34 cellular contexts compared by ENCODE assay signal in the genomic region with DNA sequence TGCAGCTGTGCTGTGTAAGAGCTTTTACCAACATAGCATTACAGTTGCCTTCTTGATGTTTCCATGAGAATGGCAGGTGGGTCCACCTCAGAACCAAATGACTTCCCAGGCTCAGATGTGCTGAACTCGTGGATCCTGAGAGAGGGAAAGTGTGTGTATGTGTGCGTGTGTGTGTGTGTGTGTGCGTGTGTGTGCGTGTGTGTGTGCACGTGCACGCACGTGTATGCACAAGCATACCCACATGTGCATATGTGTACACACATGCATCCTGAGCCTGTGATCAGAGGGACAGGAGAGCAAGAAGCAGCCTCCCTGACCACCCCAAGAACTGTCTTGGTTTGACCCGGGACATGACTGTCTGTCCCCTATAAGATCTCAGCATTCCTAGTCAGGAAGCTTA. TPM values are rescaled to one million over a fixed set of nuclear protein-coding genes. Genes with fewer than 3 reads are reported as not detected.
"Had no signal": no experiment of that assay in that cellular context is flagged by ENCODE, and none has a peak within 500 bp of the region (broad histone marks: within the 10 kb centered on the region; RNA-seq: fewer than 3 reads in every experiment).

No MANE protein-coding gene starts in this region.

- ATAC-seq: activated CD4-positive, alpha-beta T cell treated with anti-CD3 and anti-CD28 coated beads for 36 hours; activated CD8-positive, alpha-beta memory T cell treated with anti-CD3 and anti-CD28 coated beads, Interleukin-2, amount 10 ng/mL, durations not matched to agents 7 days and 5 days; activated CD8-positive, alpha-beta T cell treated with anti-CD3 and anti-CD28 coated beads, Interleukin-2, amount 10 ng/mL, durations not matched to agents 7 days and 5 days; esophagus mucosa; T-helper 17 cell had no signal

- H3K9me3 Mint-ChIP-seq: activated CD4-positive, alpha-beta memory T cell treated with anti-CD3 and anti-CD28 coated beads for 36 hours; activated CD4-positive, alpha-beta T cell treated with anti-CD3 and anti-CD28 coated beads, Interleukin-2, amount 10 ng/mL, durations not matched to agents 24 days and 14 days; activated T-helper 1 cell treated with anti-CD3 and anti-CD28 coated beads, Interleukin-12 subunit alpha, Interleukin-12 subunit beta, Interleukin-2, Interleukin-4 antibody, amounts not matched to agents 30 ng/mL and 10 ng/mL and 1 ng/mL, durations not matched to agents 14 hours and 24 hours and 36 hours; activated T-helper 2 cell treated with anti-CD3 and anti-CD28 coated beads, Interferon-gamma antibody, Interleukin-2, Interleukin-4, amounts not matched to agents 10 μg/mL and 5 μg/mL and 100 μg/mL, durations not matched to agents 14 hours and 24 hours and 36 hours; central memory CD8-positive, alpha-beta T cell; dendritic cell treated with granulocyte-macrophage colony-stimulating factor and Interleukin-4, amounts not matched to agents 40 ng/mL and 50 ng/mL, for 4 days; endodermal cell; T-helper 2 cell treated with Interferon-gamma antibody and Interleukin-4, amounts not matched to agents 5 μg/mL and 100 μg/mL, for 36 hours had no signal

- H3K4me3 Mint-ChIP-seq: activated CD4-positive, alpha-beta memory T cell treated with anti-CD3 and anti-CD28 coated beads for 36 hours; activated CD4-positive, alpha-beta T cell treated with anti-CD3 and anti-CD28 coated beads for 36 hours; activated CD4-positive, alpha-beta T cell treated with anti-CD3 and anti-CD28 coated beads, Interleukin-2, amount 10 ng/mL, durations not matched to agents 24 days and 14 days; activated CD8-positive, alpha-beta memory T cell treated with anti-CD3 and anti-CD28 coated beads, Interleukin-2, amount 10 ng/mL, durations not matched to agents 7 days and 5 days; activated CD8-positive, alpha-beta T cell treated with anti-CD3 and anti-CD28 coated beads, Interleukin-2, amount 10 ng/mL, durations not matched to agents 7 days and 5 days; activated naive CD8-positive, alpha-beta T cell; activated T-helper 1 cell treated with anti-CD3 and anti-CD28 coated beads, Interleukin-12 subunit alpha, Interleukin-12 subunit beta, Interleukin-2, Interleukin-4 antibody, amounts not matched to agents 30 ng/mL and 10 ng/mL and 1 ng/mL, durations not matched to agents 14 hours and 24 hours and 36 hours; central memory CD8-positive, alpha-beta T cell; dendritic cell treated with granulocyte-macrophage colony-stimulating factor and Interleukin-4, amounts not matched to agents 40 ng/mL and 50 ng/mL, for 4 days; endodermal cell; T-helper 17 cell; T-helper 2 cell treated with Interferon-gamma antibody and Interleukin-4, amounts not matched to agents 5 μg/mL and 100 μg/mL, for 36 hours had no signal

- H3K4me1 Mint-ChIP-seq: activated CD4-positive, alpha-beta T cell treated with anti-CD3 and anti-CD28 coated beads for 36 hours; activated CD4-positive, alpha-beta T cell treated with anti-CD3 and anti-CD28 coated beads, Interleukin-2, amount 10 ng/mL, durations not matched to agents 24 days and 14 days; activated CD8-positive, alpha-beta memory T cell treated with anti-CD3 and anti-CD28 coated beads, Interleukin-2, amount 10 ng/mL, durations not matched to agents 7 days and 5 days; central memory CD8-positive, alpha-beta T cell; endodermal cell had no signal

- H3K27ac Mint-ChIP-seq: activated CD4-positive, alpha-beta memory T cell treated with anti-CD3 and anti-CD28 coated beads for 36 hours; activated CD4-positive, alpha-beta T cell treated with anti-CD3 and anti-CD28 coated beads for 36 hours; activated CD4-positive, alpha-beta T cell treated with anti-CD3 and anti-CD28 coated beads, Interleukin-2, amount 10 ng/mL, durations not matched to agents 24 days and 14 days; activated CD8-positive, alpha-beta memory T cell treated with anti-CD3 and anti-CD28 coated beads, Interleukin-2, amount 10 ng/mL, durations not matched to agents 7 days and 5 days; activated CD8-positive, alpha-beta T cell treated with anti-CD3 and anti-CD28 coated beads, Interleukin-2, amount 10 ng/mL, durations not matched to agents 7 days and 5 days; activated naive CD8-positive, alpha-beta T cell; activated T-helper 1 cell treated with anti-CD3 and anti-CD28 coated beads, Interleukin-12 subunit alpha, Interleukin-12 subunit beta, Interleukin-2, Interleukin-4 antibody, amounts not matched to agents 30 ng/mL and 10 ng/mL and 1 ng/mL, durations not matched to agents 14 hours and 24 hours and 36 hours; activated T-helper 2 cell treated with anti-CD3 and anti-CD28 coated beads, Interferon-gamma antibody, Interleukin-2, Interleukin-4, amounts not matched to agents 10 μg/mL and 5 μg/mL and 100 μg/mL, durations not matched to agents 14 hours and 24 hours and 36 hours; dendritic cell treated with granulocyte-macrophage colony-stimulating factor and Interleukin-4, amounts not matched to agents 40 ng/mL and 50 ng/mL, for 4 days; endodermal cell; T-helper 17 cell; T-helper 2 cell treated with Interferon-gamma antibody and Interleukin-4, amounts not matched to agents 5 μg/mL and 100 μg/mL, for 36 hours had no signal

- DNase-seq: activated CD4-positive, alpha-beta memory T cell treated with anti-CD3 and anti-CD28 coated beads for 36 hours; activated CD4-positive, alpha-beta T cell treated with anti-CD3 and anti-CD28 coated beads for 36 hours; activated CD4-positive, alpha-beta T cell treated with anti-CD3 and anti-CD28 coated beads, Interleukin-2, amount 10 ng/mL, durations not matched to agents 24 days and 14 days; activated CD4-positive, CD25-positive, alpha-beta regulatory T cell; activated CD4-positive, CD25-positive, alpha-beta regulatory T cell treated with anti-CD3 and anti-CD28 coated beads, Interleukin-2, amount 50 U/mL, for 72 hours; activated CD8-positive, alpha-beta memory T cell treated with anti-CD3 and anti-CD28 coated beads, Interleukin-2, amount 10 ng/mL, durations not matched to agents 7 days and 5 days; activated CD8-positive, alpha-beta memory T cell treated with anti-CD3 and anti-CD28 coated beads, Interleukin-2, amount 50 U/mL, for 4 hours; activated CD8-positive, alpha-beta T cell treated with anti-CD3 and anti-CD28 coated beads, Interleukin-2, amount 10 ng/mL, durations not matched to agents 7 days and 5 days; activated gamma-delta T cell treated with Interleukin-2 at 50 U/mL for 16 hours; activated naive CD4-positive, alpha-beta T cell treated with anti-CD3 and anti-CD28 coated beads, Interleukin-2, amount 50 U/mL, for 16 hours; activated naive CD4-positive, alpha-beta T cell treated with Interleukin-2 at 50 U/mL for 16 hours; activated T-cell treated with anti-CD3 and anti-CD28 coated beads, Interleukin-2, amount 50 U/mL, for 1 hour; activated T-cell treated with anti-CD3 and anti-CD28 coated beads, Interleukin-2, amount 50 U/mL, for 48 hours; amniotic stem cell; anterior cingulate cortex; brain microvascular endothelial cell; dorsolateral prefrontal cortex; effector memory CD4-positive, alpha-beta T cell; endodermal cell; foreskin fibroblast; head of caudate nucleus; T-helper 1 cell; T-helper 17 cell; T1000 had no signal

- FAIRE-seq: astrocyte, frontal cortex had no signal

- H3K27me3 Mint-ChIP-seq: activated CD4-positive, alpha-beta memory T cell treated with anti-CD3 and anti-CD28 coated beads for 36 hours had no signal

- H3K36me3 Mint-ChIP-seq: activated CD4-positive, alpha-beta memory T cell treated with anti-CD3 and anti-CD28 coated beads for 36 hours; activated CD8-positive, alpha-beta memory T cell treated with anti-CD3 and anti-CD28 coated beads, Interleukin-2, amount 10 ng/mL, durations not matched to agents 7 days and 5 days; activated naive CD8-positive, alpha-beta T cell had no signal

RNA-seq across cellular contexts. Expression of gene IL17RB, which starts 48.2 kb away (rescaled TPM):
- total RNA-seq: bronchial epithelial cell had no signal
